ENCODE assay signal across 8 cellular contexts in genomic region chr12:106582661-106583577, GRCh38. TPM values are rescaled to one million over a fixed set of nuclear protein-coding genes. Genes with fewer than 3 reads are reported as not detected.
DNase-seq lines count a peak whose midpoint lies in the region; ATAC-seq and TF ChIP-seq lines count a peak whose summit lies in the region.

Gene RFX4, plus strand, starts transcription at chr12:106583004. Its CDS starts 317 bp downstream, at chr12:106583321.

- intact Hi-C loops in ovary (cut with DNase I) = no loop called here

- H3K27me3 ChIP-seq in ovary = peaks cover 7% of the 10 kb centered on the region

- TF ChIP-seq POLR2A in ovary (IDR thresholded peaks at IDR 0.05) = no peak

- H3K27ac ChIP-seq in ovary = no peak within 1 kb of the TSS

- H3K4me3 ChIP-seq in epithelial cell of proximal tubule (ENCODE audit: low read depth, low read length) (peak within 1 kb of the TSS; percentile 21), ovary (peak within 1 kb of the TSS; percentile 27)

- no peaks in the 10 kb centered on the region for H3K36me3 ChIP-seq in ovary

- no peaks in the 10 kb centered on the region for H3K9me3 ChIP-seq in ovary

- peaks cover 9% of the 10 kb centered on the region for H3K4me1 ChIP-seq in ovary (ENCODE audit: insufficient read depth)

- no peak for TF ChIP-seq EP300 in ovary (IDR thresholded peaks at IDR 0.05)

- ATAC-seq in HG02623 (IDR thresholded peaks at IDR 0.05; ENCODE audit: unreplicated experiment) = no peak
- ATAC-seq in HG03565 (IDR thresholded peaks at IDR 0.05; ENCODE audit: unreplicated experiment) = no peak

- DNase-seq in D341Med (ENCODE audit: low spot score) (peak; percentile 40), NCI-H2227 (lab: John Stamatoyannopoulos, UW; ENCODE audit: unreplicated experiment) (peak; percentile 30), epithelial cell of proximal tubule (ENCODE audit: low read depth) (no peak), ovary (no peak), MV-4-11 (lab: John Stamatoyannopoulos, UW) (no peak), NCI-H446 (lab: John Stamatoyannopoulos, UW) (no peak)

- WGBS in ovary, 3 donors = 1 to 3% (median 1%) methylated on average over 35 of the region's 35 CpGs

- TF ChIP-seq CTCF in epithelial cell of proximal tubule (conservative IDR thresholded peaks at IDR 0.05; ENCODE audit: low read depth, low read length) (no peak), ovary (IDR thresholded peaks at IDR 0.05) (no peak)

RNA-seq across cellular contexts. Expression of gene RFX4, which starts in this region (rescaled TPM):
- not detected in 2 replicates for total RNA-seq in epithelial cell of proximal tubule
- under 1 TPM in 1 of 7 donors, not detected in 6; 0.30 TPM for total RNA-seq in ovary
- polyA plus RNA-seq in ovary = not detected

Comparison
In these comparisons a context has a peak if more than half of its experiments do, and no peak if none do; other contexts are left out.
1. DNase-seq: peak in D341Med (single experiment) and NCI-H2227 (single experiment); none in epithelial cell of proximal tubule (single experiment), ovary (0 of 5), MV-4-11 (single experiment) and NCI-H446 (0 of 2).